10 cellular contexts compared by ENCODE assay signal in genomic region chr10:30413996-30414576, GRCh38. TPM values are rescaled to one million over a fixed set of nuclear protein-coding genes. Genes with fewer than 3 reads are reported as not detected.
DNase-seq lines count a peak whose midpoint lies in the region; ATAC-seq and TF ChIP-seq lines count a peak whose summit lies in the region.
"Had no signal": no experiment of that assay in that cellular context is flagged by ENCODE, and none has a peak within 500 bp of the region (broad histone marks: within the 10 kb centered on the region; RNA-seq: fewer than 3 reads in every experiment).

No MANE protein-coding gene starts in this region.

- TF ChIP-seq CTCF in fibroblast of pulmonary artery (IDR thresholded peaks at IDR 0.05; ENCODE audit: low read length, missing control alignments) (peak; percentile 86), osteocyte (IDR thresholded peaks at IDR 0.05) (peak; percentile 79)

- peak; percentile 79 for ATAC-seq in Right ventricle myocardium inferior
- ATAC-seq in HG03439 (IDR thresholded peaks at IDR 0.05; ENCODE audit: unreplicated experiment): peak; percentile 47
- ATAC-seq in T-cell (replicated peaks in 1 of 4): peak; percentile 47 to 67 (median 56)

- H3K4me3 ChIP-seq in fibroblast of pulmonary artery (replicated peaks; ENCODE audit: low read depth, low read length): no peak overlapping the region

- H3K4me1 Mint-ChIP-seq in T-cell (peaks cover 15 to 21% (median 19%) of the 10 kb centered on the region in 3 donors), osteocyte (ENCODE audit: unreplicated experiment) (peaks cover 5% of the 10 kb centered on the region)
- H3K4me1 Mint-ChIP-seq in activated CD4-positive, alpha-beta memory T cell treated with anti-CD3 and anti-CD28 coated beads, Interleukin-2, amount 10 ng/mL, durations not matched to agents 7 days and 5 days: peaks cover 42% of the 10 kb centered on the region

- H3K27me3 Mint-ChIP-seq in T-cell: no peaks in the 10 kb centered on the region
- H3K27me3 Mint-ChIP-seq in osteocyte (ENCODE audit: unreplicated experiment): no peaks in the 10 kb centered on the region
- H3K27me3 Mint-ChIP-seq in activated CD4-positive, alpha-beta memory T cell treated with anti-CD3 and anti-CD28 coated beads, Interleukin-2, amount 10 ng/mL, durations not matched to agents 7 days and 5 days: no peaks in the 10 kb centered on the region
- H3K27me3 Mint-ChIP-seq: dendritic cell treated with granulocyte-macrophage colony-stimulating factor and Interleukin-4, amounts not matched to agents 40 ng/mL and 50 ng/mL, for 4 days; stimulated activated naive CD8-positive, alpha-beta T cell treated with anti-CD3 and anti-CD28 coated beads, Interleukin-15, Interleukin-2, amounts not matched to agents 100 ng/mL and 50 ng/mL, for 24 hours had no signal

- intact Hi-C loops in Right ventricle myocardium inferior (cut with DNase I) (loop anchor here (1.0 to 5.0 kb wide), 2 partner anchors 120 to 178 kb away; no protein-coding TSS in a partner anchor), cardiac septum (cut with DNase I) (loop anchor here (2.0 kb wide), 1 partner anchor 121 kb away; no protein-coding TSS in a partner anchor)

- no peak overlapping the region for H3K27ac Mint-ChIP-seq in T-cell
- no peak overlapping the region for H3K27ac Mint-ChIP-seq in osteocyte (ENCODE audit: unreplicated experiment)
- no peak overlapping the region for H3K27ac Mint-ChIP-seq in activated CD4-positive, alpha-beta memory T cell treated with anti-CD3 and anti-CD28 coated beads, Interleukin-2, amount 10 ng/mL, durations not matched to agents 7 days and 5 days
- H3K27ac Mint-ChIP-seq: dendritic cell treated with granulocyte-macrophage colony-stimulating factor and Interleukin-4, amounts not matched to agents 40 ng/mL and 50 ng/mL, for 4 days; stimulated activated naive CD8-positive, alpha-beta T cell treated with anti-CD3 and anti-CD28 coated beads, Interleukin-15, Interleukin-2, amounts not matched to agents 100 ng/mL and 50 ng/mL, for 24 hours had no signal

- DNase-seq in Right ventricle myocardium inferior (ENCODE audit: missing footprints) (no peak), cardiac septum (ENCODE audit: low spot score) (no peak), T-cell (peak in 5 of 34 experiments; percentile 14 to 35 (median 22)), fibroblast of pulmonary artery (ENCODE audit: low read depth) (peak; percentile 87), osteocyte (ENCODE audit: extremely low spot score, unreplicated experiment) (peak; percentile 17), NCI-H526 treated with DMSO at 0.1 percent for 48 hours (lab: John Stamatoyannopoulos, UW) (no peak)
- DNase-seq in activated CD4-positive, alpha-beta memory T cell treated with anti-CD3 and anti-CD28 coated beads, Interleukin-2, amount 10 ng/mL, durations not matched to agents 7 days and 5 days: no peak

- CTCF ChIA-PET in T-cell (lab: Charles Lee): interaction anchor here (0.6 to 2.4 kb wide), 13 partner anchors 20 to 177 kb away, joined by 3 to 7 read pairs (median 5); no protein-coding TSS in a partner anchor
- CTCF ChIA-PET in activated CD4-positive, alpha-beta memory T cell treated with anti-CD3 and anti-CD28 coated beads, Interleukin-2, amount 10 ng/mL, durations not matched to agents 7 days and 5 days (lab: Charles Lee): interaction anchor here (0.6 to 4.2 kb wide), 21 partner anchors 9 to 450 kb away, joined by 3 to 39 read pairs (median 4); no protein-coding TSS in a partner anchor

- no peaks in the 10 kb centered on the region for H3K9me3 Mint-ChIP-seq in T-cell
- H3K9me3 Mint-ChIP-seq in osteocyte (ENCODE audit: unreplicated experiment): no peaks in the 10 kb centered on the region
- H3K9me3 Mint-ChIP-seq in activated CD4-positive, alpha-beta memory T cell treated with anti-CD3 and anti-CD28 coated beads, Interleukin-2, amount 10 ng/mL, durations not matched to agents 7 days and 5 days: no peaks in the 10 kb centered on the region
- H3K9me3 Mint-ChIP-seq: dendritic cell treated with granulocyte-macrophage colony-stimulating factor and Interleukin-4, amounts not matched to agents 40 ng/mL and 50 ng/mL, for 4 days; stimulated activated naive CD8-positive, alpha-beta T cell treated with anti-CD3 and anti-CD28 coated beads, Interleukin-15, Interleukin-2, amounts not matched to agents 100 ng/mL and 50 ng/mL, for 24 hours had no signal

- no peaks in the 10 kb centered on the region for H3K36me3 Mint-ChIP-seq in T-cell
- H3K36me3 Mint-ChIP-seq in osteocyte (ENCODE audit: unreplicated experiment): no peaks in the 10 kb centered on the region
- H3K36me3 Mint-ChIP-seq in activated CD4-positive, alpha-beta memory T cell treated with anti-CD3 and anti-CD28 coated beads, Interleukin-2, amount 10 ng/mL, durations not matched to agents 7 days and 5 days (ENCODE audit: low read depth): no peaks in the 10 kb centered on the region

- POLR2A ChIA-PET in T-cell (lab: Charles Lee): interaction anchor here in 1 of 2 donors (0.7 kb wide), 1 partner anchor 143 kb away, joined by 6 read pairs; no protein-coding TSS in a partner anchor
- POLR2A ChIA-PET in activated CD4-positive, alpha-beta memory T cell treated with anti-CD3 and anti-CD28 coated beads, Interleukin-2, amount 10 ng/mL, durations not matched to agents 7 days and 5 days (lab: Charles Lee): interaction anchor here (0.6 to 1.0 kb wide), 3 partner anchors 19 to 116 kb away, joined by 3 to 11 read pairs (median 3); no protein-coding TSS in a partner anchor

- no peak overlapping the region for H3K4me3 Mint-ChIP-seq in T-cell
- H3K4me3 Mint-ChIP-seq in osteocyte (ENCODE audit: unreplicated experiment): no peak overlapping the region
- no peak overlapping the region for H3K4me3 Mint-ChIP-seq in activated CD4-positive, alpha-beta memory T cell treated with anti-CD3 and anti-CD28 coated beads, Interleukin-2, amount 10 ng/mL, durations not matched to agents 7 days and 5 days
- H3K4me3 Mint-ChIP-seq: dendritic cell treated with granulocyte-macrophage colony-stimulating factor and Interleukin-4, amounts not matched to agents 40 ng/mL and 50 ng/mL, for 4 days; stimulated activated naive CD8-positive, alpha-beta T cell treated with anti-CD3 and anti-CD28 coated beads, Interleukin-15, Interleukin-2, amounts not matched to agents 100 ng/mL and 50 ng/mL, for 24 hours had no signal

RNA-seq across cellular contexts. Expression of gene MAP3K8, which starts 19.9 kb away (rescaled TPM):
- total RNA-seq in Right ventricle myocardium inferior (6.7 TPM), cardiac septum (6.1 TPM), T-cell (10 to 100 TPM in 3 of 5 donors, 1 to 10 TPM in 2; 3.5 to 27.4 (median 11.0) TPM), osteocyte (11.5 and 13.7 TPM in 2 replicates)
- 10 to 100 TPM; 39.5 to 40.3 TPM for total RNA-seq in activated CD4-positive, alpha-beta memory T cell treated with anti-CD3 and anti-CD28 coated beads, Interleukin-2, amount 10 ng/mL, durations not matched to agents 7 days and 5 days

Comparison
In these comparisons a context has a peak if more than half of its experiments do, and no peak if none do; other contexts are left out.
1. DNase-seq: peak in fibroblast of pulmonary artery (single experiment) and osteocyte (single experiment); none in Right ventricle myocardium inferior (single experiment), cardiac septum (single experiment), NCI-H526 treated with DMSO at 0.1 percent for 48 hours (single experiment) and activated CD4-positive, alpha-beta memory T cell treated with anti-CD3 and anti-CD28 coated beads, Interleukin-2, amount 10 ng/mL, durations not matched to agents 7 days and 5 days (single experiment).
2. Peak in every context shown above with its lines, with median percentiles within 50 percentile points of each other: ATAC-seq.